In genomic region chr20:34675561-34675960, GRCh38 we compare ENCODE assay signal across 12 cellular contexts. TPM values are rescaled to one million over a fixed set of nuclear protein-coding genes. Genes with fewer than 3 reads are reported as not detected.
DNase-seq lines count a peak whose midpoint lies in the region; ATAC-seq and TF ChIP-seq lines count a peak whose summit lies in the region.
"Had no signal": no experiment of that assay in that cellular context is flagged by ENCODE, and none has a peak within 500 bp of the region (broad histone marks: within the 10 kb centered on the region; RNA-seq: fewer than 3 reads in every experiment).

No MANE protein-coding gene starts in this region.

- H3K9me2 ChIP-seq in PC-3 (replicated peaks; ENCODE audit: low read length) = no peaks in the 10 kb centered on the region

- H3K4me2 ChIP-seq in PC-3 (ENCODE audit: low read length) = peak overlapping the region; percentile 99

- H3K9me3 ChIP-seq in PC-3 (ENCODE audit: low read length) = no peaks in the 10 kb centered on the region
- H3K9me3 ChIP-seq in esophagus squamous epithelium = no peaks in the 10 kb centered on the region

- peak overlapping the region; percentile 90 for H3K4me3 Mint-ChIP-seq in activated naive CD4-positive, alpha-beta T cell treated with anti-CD3 and anti-CD28 coated beads, Interleukin-2, amount 50 U/mL, for 24 hours
- peak overlapping the region; percentile 92 for H3K4me3 Mint-ChIP-seq in stimulated activated effector memory CD8-positive, alpha-beta T cell treated with anti-CD3 and anti-CD28 coated beads, Interleukin-12 subunit alpha, Interleukin-12 subunit beta, amount 100 ng/mL, for 72 hours

- H4K20me1 ChIP-seq in PC-3 (ENCODE audit: low read length) = no peaks in the 10 kb centered on the region

- H3K36me3 ChIP-seq in PC-3 (ENCODE audit: low read depth, low read length) (no peaks in the 10 kb centered on the region), esophagus squamous epithelium (no peaks in the 10 kb centered on the region)
- H3K36me3 ChIP-seq: brain microvascular endothelial cell had no signal

- WGBS in esophagus squamous epithelium, 2 donors = 9 to 38% methylated on average over 3 of the region's 3 CpGs

- CTCF ChIA-PET in PC-3 (lab: Charles Lee) = interaction anchor here (0.6 kb wide), 1 partner anchor 15 kb away, joined by 8 read pairs; no protein-coding TSS in a partner anchor

- H3K4me1 ChIP-seq in PC-3 (ENCODE audit: insufficient read depth, low read length) = peaks cover 13% of the 10 kb centered on the region
- H3K4me1 ChIP-seq in esophagus squamous epithelium = peaks cover 6 to 23% (median 13%) of the 10 kb centered on the region in 3 donors

- no peaks in the 10 kb centered on the region for H3K9me3 Mint-ChIP-seq in activated naive CD4-positive, alpha-beta T cell treated with anti-CD3 and anti-CD28 coated beads, Interleukin-2, amount 50 U/mL, for 24 hours
- H3K9me3 Mint-ChIP-seq in stimulated activated effector memory CD8-positive, alpha-beta T cell treated with anti-CD3 and anti-CD28 coated beads, Interleukin-12 subunit alpha, Interleukin-12 subunit beta, amount 100 ng/mL, for 72 hours = no peaks in the 10 kb centered on the region

- no peaks in the 10 kb centered on the region for H3K27me3 ChIP-seq in PC-3 (ENCODE audit: low read length)
- no peaks in the 10 kb centered on the region for H3K27me3 ChIP-seq in esophagus squamous epithelium
- H3K27me3 ChIP-seq: brain microvascular endothelial cell had no signal

- DNase-seq in activated naive CD4-positive, alpha-beta T cell treated with anti-CD3 and anti-CD28 coated beads, Interleukin-2, amount 50 U/mL, for 16 hours = no peak
- DNase-seq in PC-3 (no peak), epithelial cell of proximal tubule (ENCODE audit: low read depth) (no peak), esophagus squamous epithelium (lab: John Stamatoyannopoulos, UW) (no peak), NOMO-1 (lab: John Stamatoyannopoulos, UW; ENCODE audit: unreplicated experiment in 2 of 2) (no peak)
- no peak for DNase-seq in stimulated activated effector memory CD8-positive, alpha-beta T cell treated with anti-CD3 and anti-CD28 coated beads, Interleukin-12 subunit alpha, Interleukin-12 subunit beta, amount 100 ng/mL, for 72 hours (ENCODE audit: low spot score in 2 of 2)
- DNase-seq: brain microvascular endothelial cell; MV-4-11; stimulated activated CD4-positive, alpha-beta T cell treated with anti-CD3 and anti-CD28 coated beads, Interleukin-15, amount 100 ng/mL, for 24 hours; substantia nigra had no signal

- no TSS peak for BruUV-seq in PC-3 (replicated peaks; lab: Mats Ljungman, UMichigan)

- H3K4me1 Mint-ChIP-seq in activated naive CD4-positive, alpha-beta T cell treated with anti-CD3 and anti-CD28 coated beads, Interleukin-2, amount 50 U/mL, for 24 hours = peaks cover 25% of the 10 kb centered on the region
- H3K4me1 Mint-ChIP-seq in stimulated activated effector memory CD8-positive, alpha-beta T cell treated with anti-CD3 and anti-CD28 coated beads, Interleukin-12 subunit alpha, Interleukin-12 subunit beta, amount 100 ng/mL, for 72 hours = peaks cover 20% of the 10 kb centered on the region

- H3K27me3 Mint-ChIP-seq in activated naive CD4-positive, alpha-beta T cell treated with anti-CD3 and anti-CD28 coated beads, Interleukin-2, amount 50 U/mL, for 24 hours = no peaks in the 10 kb centered on the region

- POLR2A ChIA-PET in PC-3 (lab: Charles Lee; ENCODE audit: unreplicated experiment) = no interaction called here

- peaks cover 2% of the 10 kb centered on the region for H3K36me3 Mint-ChIP-seq in activated naive CD4-positive, alpha-beta T cell treated with anti-CD3 and anti-CD28 coated beads, Interleukin-2, amount 50 U/mL, for 24 hours
- H3K36me3 Mint-ChIP-seq in stimulated activated effector memory CD8-positive, alpha-beta T cell treated with anti-CD3 and anti-CD28 coated beads, Interleukin-12 subunit alpha, Interleukin-12 subunit beta, amount 100 ng/mL, for 72 hours = no peaks in the 10 kb centered on the region

- TF ChIP-seq POLR2A in esophagus squamous epithelium (IDR thresholded peaks at IDR 0.05) = no peak

- no peak overlapping the region for H3K27ac ChIP-seq in PC-3 (ENCODE audit: low read length)
- H3K27ac ChIP-seq in esophagus squamous epithelium = peak overlapping the region in 1 of 4 donors; percentile 90
- H3K27ac ChIP-seq: brain microvascular endothelial cell had no signal

- no peak overlapping the region for H2AFZ ChIP-seq in PC-3 (ENCODE audit: low read length)

- no peak for ATAC-seq in PC-3
- ATAC-seq in stimulated activated effector memory CD8-positive, alpha-beta T cell treated with anti-CD3 and anti-CD28 coated beads, Interleukin-12 subunit alpha, Interleukin-12 subunit beta, amount 100 ng/mL, for 72 hours = no peak
- ATAC-seq in GM18867 (IDR thresholded peaks at IDR 0.05; ENCODE audit: unreplicated experiment) = no peak

- intact Hi-C loops in PC-3 (cut with micrococcal nuclease) (no loop called here), esophagus squamous epithelium (cut with DNase I) (no loop called here)

- peaks cover 33% of the 10 kb centered on the region for H3K79me2 ChIP-seq in PC-3 (ENCODE audit: low read length)

- peak overlapping the region; percentile 93; the same call in 1 of the 2 replicates for H3K9ac ChIP-seq in PC-3 (ENCODE audit: low read length)

- no peaks in the 10 kb centered on the region for H3F3A ChIP-seq in PC-3 (ENCODE audit: low read length, unreplicated experiment)

- H3K27ac Mint-ChIP-seq in activated naive CD4-positive, alpha-beta T cell treated with anti-CD3 and anti-CD28 coated beads, Interleukin-2, amount 50 U/mL, for 24 hours = no peak overlapping the region
- H3K27ac Mint-ChIP-seq in stimulated activated effector memory CD8-positive, alpha-beta T cell treated with anti-CD3 and anti-CD28 coated beads, Interleukin-12 subunit alpha, Interleukin-12 subunit beta, amount 100 ng/mL, for 72 hours = no peak overlapping the region

- H3K4me3 ChIP-seq in PC-3 (ENCODE audit: low read length) (peak overlapping the region; percentile 83), epithelial cell of proximal tubule (ENCODE audit: low read depth, low read length) (peak overlapping the region; percentile 88), esophagus squamous epithelium (no peak overlapping the region)

- TF ChIP-seq CTCF in PC-3 (conservative IDR thresholded peaks at IDR 0.05; ENCODE audit: low read depth, low read length) = no peak
- no peak for TF ChIP-seq CTCF in epithelial cell of proximal tubule (conservative IDR thresholded peaks at IDR 0.05; ENCODE audit: low read depth, low read length)
- no peak for TF ChIP-seq CTCF in esophagus squamous epithelium (IDR thresholded peaks at IDR 0.05)

RNA-seq across cellular contexts. Expression of gene PIGU, which starts 1.3 kb away (rescaled TPM):
- total RNA-seq in PC-3 (2014; rRNA removed) (24.5 and 27.9 TPM in 2 replicates), epithelial cell of proximal tubule (29.4 and 30.2 TPM in 2 replicates), esophagus squamous epithelium (10 to 100 TPM; 14.8 to 27.1 (median 17.6) TPM)

RNA-seq across cellular contexts. Expression of gene TP53INP2, which starts 28.6 kb away (rescaled TPM):
- total RNA-seq in PC-3 (2014; rRNA removed) (2.1 and 3.3 TPM in 2 replicates), epithelial cell of proximal tubule (3.3 and 4.3 TPM in 2 replicates), esophagus squamous epithelium (10 to 100 TPM; 11.8 to 40.8 (median 36.2) TPM)

Comparison
In these comparisons a context has a peak if more than half of its experiments do, and no peak if none do; other contexts are left out.
1. H3K4me3 ChIP-seq: peak in PC-3 (single experiment) and epithelial cell of proximal tubule (single experiment); none in esophagus squamous epithelium (0 of 4).